ENCODE assay signal across 26 cellular contexts in the genomic region with DNA sequence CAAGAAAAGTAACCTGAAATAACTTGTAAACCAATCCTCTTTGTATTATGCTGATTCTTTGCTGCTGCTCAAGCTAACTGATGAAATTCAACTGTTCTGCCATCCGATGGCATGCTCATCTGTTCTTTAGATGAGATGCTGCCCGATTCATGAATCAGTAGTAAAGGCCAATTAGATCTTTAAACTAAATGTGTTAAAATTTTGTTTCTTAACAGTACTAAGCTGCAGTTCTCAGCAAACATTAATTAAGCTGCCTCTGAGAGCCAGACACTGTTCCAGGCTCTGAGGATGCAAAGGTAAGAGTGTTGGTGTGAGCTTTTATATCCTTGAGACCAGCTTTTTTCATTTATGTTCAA.
"Had no signal": no experiment of that assay in that cellular context is flagged by ENCODE, and none has a peak within 500 bp of the region (broad histone marks: within the 10 kb centered on the region; RNA-seq: fewer than 3 reads in every experiment).

No MANE protein-coding gene starts in this region.

- H3K4me1 ChIP-seq: adrenal gland, Peyer's patch, SJCRH30 had no signal

- H3K9me2 ChIP-seq: SK-N-SH had no signal

- H3K4me1 Mint-ChIP-seq: activated T-helper 17 cell treated with anti-CD3 and anti-CD28 coated beads, Interleukin-2, amount 50 U/mL, for 72 hours had no signal

- H3K27me3 ChIP-seq: adrenal gland, Peyer's patch, SJCRH30 had no signal

- H3K9me3 ChIP-seq: adrenal gland, Peyer's patch, SJCRH30, SK-N-SH had no signal

- H3K9me3 Mint-ChIP-seq: activated CD4-positive, alpha-beta memory T cell treated with anti-CD3 and anti-CD28 coated beads for 36 hours; activated CD4-positive, alpha-beta T cell treated with anti-CD3 and anti-CD28 coated beads, Interleukin-2, amount 10 ng/mL, durations not matched to agents 7 days and 5 days; activated naive CD4-positive, alpha-beta T cell treated with anti-CD3 and anti-CD28 coated beads, Interleukin-2, amount 10 ng/mL, durations not matched to agents 7 days and 5 days; activated naive CD8-positive, alpha-beta T cell treated with anti-CD3 and anti-CD28 coated beads for 36 hours; activated T-helper 17 cell treated with anti-CD3 and anti-CD28 coated beads, Interleukin-2, amount 50 U/mL, for 72 hours had no signal

- H3K4me2 ChIP-seq: SK-N-SH had no signal

- H3K36me3 Mint-ChIP-seq: activated CD4-positive, alpha-beta memory T cell treated with anti-CD3 and anti-CD28 coated beads for 36 hours; activated naive CD4-positive, alpha-beta T cell treated with anti-CD3 and anti-CD28 coated beads, Interleukin-2, amount 10 ng/mL, durations not matched to agents 7 days and 5 days; activated naive CD8-positive, alpha-beta T cell treated with anti-CD3 and anti-CD28 coated beads for 36 hours had no signal

- H3K27ac Mint-ChIP-seq: activated CD4-positive, alpha-beta memory T cell treated with anti-CD3 and anti-CD28 coated beads for 36 hours; activated CD4-positive, alpha-beta T cell treated with anti-CD3 and anti-CD28 coated beads, Interleukin-2, amount 10 ng/mL, durations not matched to agents 7 days and 5 days; activated naive CD4-positive, alpha-beta T cell treated with anti-CD3 and anti-CD28 coated beads, Interleukin-2, amount 10 ng/mL, durations not matched to agents 7 days and 5 days; activated naive CD8-positive, alpha-beta T cell treated with anti-CD3 and anti-CD28 coated beads for 36 hours; activated T-helper 17 cell treated with anti-CD3 and anti-CD28 coated beads, Interleukin-2, amount 50 U/mL, for 72 hours had no signal

- DNase-seq: activated CD4-positive, alpha-beta memory T cell treated with anti-CD3 and anti-CD28 coated beads for 36 hours; activated CD4-positive, alpha-beta T cell treated with anti-CD3 and anti-CD28 coated beads, Interleukin-2, amount 10 ng/mL, durations not matched to agents 7 days and 5 days; activated CD4-positive, CD25-positive, alpha-beta regulatory T cell; activated gamma-delta T cell; activated naive CD4-positive, alpha-beta T cell treated with anti-CD3 and anti-CD28 coated beads, Interleukin-2, amount 10 ng/mL, durations not matched to agents 7 days and 5 days; activated naive CD8-positive, alpha-beta T cell treated with anti-CD3 and anti-CD28 coated beads for 36 hours; activated T-cell treated with anti-CD3 and anti-CD28 coated beads for 4 hours; activated T-cell treated with anti-CD3 and anti-CD28 coated beads, Interleukin-2, amount 50 U/mL, for 48 hours; adrenal gland; anterior cingulate cortex; caudate nucleus; KG1; NCI-H1105; NCI-H1436; NCI-H1694 treated with DMSO at 0.1 percent for 48 hours; NCI-H2029 treated with DMSO at 0.1 percent for 48 hours; NCI-H510A treated with DMSO at 0.1 percent for 48 hours; NCI-H69; Peyer's patch; Right ventricle myocardium superior; SJCRH30; SK-N-SH; T-helper 1 cell had no signal

- H3K27me3 Mint-ChIP-seq: activated CD4-positive, alpha-beta T cell treated with anti-CD3 and anti-CD28 coated beads, Interleukin-2, amount 10 ng/mL, durations not matched to agents 7 days and 5 days; activated naive CD4-positive, alpha-beta T cell treated with anti-CD3 and anti-CD28 coated beads, Interleukin-2, amount 10 ng/mL, durations not matched to agents 7 days and 5 days; activated naive CD8-positive, alpha-beta T cell treated with anti-CD3 and anti-CD28 coated beads for 36 hours had no signal

- H3K27ac ChIP-seq: adrenal gland, Peyer's patch, RWPE1, SJCRH30, VCaP had no signal

- ATAC-seq: activated T-helper 17 cell treated with anti-CD3 and anti-CD28 coated beads, Interleukin-2, amount 50 U/mL, for 72 hours had no signal

- H3K4me3 ChIP-seq: adrenal gland, Peyer's patch, SJCRH30 had no signal

- H3K4me3 Mint-ChIP-seq: activated CD4-positive, alpha-beta memory T cell treated with anti-CD3 and anti-CD28 coated beads for 36 hours; activated CD4-positive, alpha-beta T cell treated with anti-CD3 and anti-CD28 coated beads, Interleukin-2, amount 10 ng/mL, durations not matched to agents 7 days and 5 days; activated naive CD4-positive, alpha-beta T cell treated with anti-CD3 and anti-CD28 coated beads, Interleukin-2, amount 10 ng/mL, durations not matched to agents 7 days and 5 days; activated naive CD8-positive, alpha-beta T cell treated with anti-CD3 and anti-CD28 coated beads for 36 hours; activated T-helper 17 cell treated with anti-CD3 and anti-CD28 coated beads, Interleukin-2, amount 50 U/mL, for 72 hours had no signal

- H3K9ac ChIP-seq: SK-N-SH had no signal

- H3K36me3 ChIP-seq: adrenal gland, Peyer's patch, SJCRH30 had no signal
